In the genomic region with DNA sequence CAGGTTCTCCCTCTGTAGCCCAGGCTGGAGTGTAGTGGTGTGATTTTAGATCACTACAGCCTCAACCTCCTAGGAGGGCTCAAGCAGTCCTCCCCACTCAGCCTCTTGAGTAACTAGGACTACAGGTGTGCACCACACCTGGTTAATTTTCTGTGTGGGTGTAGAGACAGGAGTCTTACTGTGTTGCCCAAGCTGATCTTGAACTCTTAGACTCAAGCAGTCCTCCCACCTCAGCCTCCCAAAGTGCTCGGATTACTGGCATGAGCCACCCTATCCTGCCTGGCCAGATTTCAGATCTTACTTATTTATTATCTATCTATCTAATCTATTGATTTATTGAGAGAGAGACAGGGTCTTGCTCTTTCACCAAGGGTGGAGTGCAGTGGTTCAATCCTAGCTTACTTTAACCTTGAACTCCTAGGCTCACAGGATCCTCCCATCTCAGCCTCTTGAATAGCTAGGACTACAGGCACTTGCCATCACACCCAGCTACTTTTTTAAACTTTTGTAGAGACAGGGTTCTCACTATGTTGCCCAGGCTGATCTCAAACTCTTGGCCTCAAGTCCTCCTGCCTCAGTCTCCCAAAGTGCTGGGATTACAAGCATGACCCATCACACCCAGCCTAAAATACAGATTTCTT, we compare ENCODE assay signal across 9 cellular contexts.
DNase-seq lines count a peak whose midpoint lies in the region; ATAC-seq, FAIRE-seq and TF ChIP-seq lines count a peak whose summit lies in the region.
"Had no signal": no experiment of that assay in that cellular context is flagged by ENCODE, and none has a peak within 500 bp of the region (broad histone marks: within the 10 kb centered on the region; RNA-seq: fewer than 3 reads in every experiment).

No MANE protein-coding gene starts in this region.

- peak; percentile 26 for DNase-seq in ACHN
- no peak for DNase-seq in Karpas-422
- DNase-seq in astrocyte (ENCODE audit: low read depth) = no peak
- DNase-seq in naive thymus-derived CD4-positive, alpha-beta T cell = no peak
- DNase-seq in HUDEP-2 (lab: John Stamatoyannopoulos, UW; ENCODE audit: unreplicated experiment in 76 of 76) = no peak
- no peak for DNase-seq in GM10266 (ENCODE audit: extremely low spot score)
- DNase-seq: NCI-H748 treated with DMSO at 0.1 percent for 48 hours had no signal

- H4K20me1 ChIP-seq in Karpas-422 (ENCODE audit: insufficient read depth, low read depth, low read length) (no peaks in the 10 kb centered on the region), astrocyte (ENCODE audit: insufficient read depth, low read length) (no peaks in the 10 kb centered on the region)

- no peak overlapping the region for H3K4me3 Mint-ChIP-seq in astrocyte (ENCODE audit: unreplicated experiment)
- peak overlapping the region in 1 of 10 donors; percentile 78 for H3K4me3 Mint-ChIP-seq in naive thymus-derived CD4-positive, alpha-beta T cell

- intact Hi-C loops in naive thymus-derived CD4-positive, alpha-beta T cell (cut with micrococcal nuclease) = no loop called here

- in situ Hi-C loops in ACHN (cut with HindIII; ENCODE audit: low pct_ligation_motif_present, low pct_unique_long_range_greater_than_20kb, low sequenced_read_pairs) = no loop called here

- H3K27me3 ChIP-seq in Karpas-422 (ENCODE audit: low read length) (no peaks in the 10 kb centered on the region), astrocyte (ENCODE audit: insufficient read depth, low read length) (no peaks in the 10 kb centered on the region)
- H3K27me3 ChIP-seq in naive thymus-derived CD4-positive, alpha-beta T cell (ENCODE audit: control insufficient read depth in 2 of 2, insufficient read depth in 2 of 2, low read length in 2 of 2) = no peaks in the 10 kb centered on the region

- H3K36me3 ChIP-seq in Karpas-422 (ENCODE audit: insufficient read depth, low read length) (no peaks in the 10 kb centered on the region), astrocyte (ENCODE audit: insufficient read depth, low read length) (no peaks in the 10 kb centered on the region)
- H3K36me3 ChIP-seq in naive thymus-derived CD4-positive, alpha-beta T cell (ENCODE audit: control insufficient read depth in 2 of 3, insufficient read depth in 3 of 3, low read length in 3 of 3) = no peaks in the 10 kb centered on the region

- CTCF ChIA-PET in naive thymus-derived CD4-positive, alpha-beta T cell (lab: Charles Lee) = interaction anchor here (0.7 to 1.3 kb wide), 2 partner anchors 77 to 1603 kb away, joined by 3 read pairs; no protein-coding TSS in a partner anchor

- POLR2A ChIA-PET in naive thymus-derived CD4-positive, alpha-beta T cell (lab: Charles Lee) = interaction anchor here (1.0 kb wide), 1 partner anchor 11 kb away, joined by 3 read pairs; no protein-coding TSS in a partner anchor

- H3K9ac ChIP-seq in Karpas-422 (ENCODE audit: low read length) = no peak overlapping the region
- H3K9ac ChIP-seq in astrocyte (ENCODE audit: low read length) = peak overlapping the region; percentile 95

- peak overlapping the region; percentile 81; the same call in 1 of the 2 replicates for H3K27ac ChIP-seq in Karpas-422 (ENCODE audit: low read length)
- peak overlapping the region; percentile 100 for H3K27ac ChIP-seq in astrocyte (ENCODE audit: low read depth, low read length)
- H3K27ac ChIP-seq in naive thymus-derived CD4-positive, alpha-beta T cell (ENCODE audit: low read depth, low read length) = no peak overlapping the region

- H3K4me3 ChIP-seq in Karpas-422 (ENCODE audit: low read length) (no peak overlapping the region), astrocyte (ENCODE audit: insufficient read depth, low read depth, low read length) (no peak overlapping the region)
- H3K4me3 ChIP-seq in naive thymus-derived CD4-positive, alpha-beta T cell (ENCODE audit: low read length) = no peak overlapping the region

- no peak for TF ChIP-seq CTCF in astrocyte (IDR thresholded peaks at IDR 0.05; ENCODE audit: insufficient read depth, low read depth, low read length)
- no peak for TF ChIP-seq CTCF in GM10266 (IDR thresholded peaks at IDR 0.05; ENCODE audit: control insufficient read depth, insufficient read depth, low read depth, missing control alignments)

- H3K9me3 Mint-ChIP-seq in astrocyte (ENCODE audit: unreplicated experiment) = no peaks in the 10 kb centered on the region
- no peaks in the 10 kb centered on the region for H3K9me3 Mint-ChIP-seq in naive thymus-derived CD4-positive, alpha-beta T cell

- H3K36me3 Mint-ChIP-seq in astrocyte (ENCODE audit: low read depth, unreplicated experiment) = peaks cover 5% of the 10 kb centered on the region
- H3K36me3 Mint-ChIP-seq in naive thymus-derived CD4-positive, alpha-beta T cell = peaks cover 0 to 14% (median 8%) of the 10 kb centered on the region in 5 donors

- H3K9me2 ChIP-seq in Karpas-422 (replicated peaks; ENCODE audit: insufficient read depth, low read length) = no peaks in the 10 kb centered on the region

- H3K4me1 Mint-ChIP-seq in astrocyte (ENCODE audit: low read depth, unreplicated experiment) = peaks cover 51% of the 10 kb centered on the region
- H3K4me1 Mint-ChIP-seq in naive thymus-derived CD4-positive, alpha-beta T cell = peaks cover 17 to 76% (median 35%) of the 10 kb centered on the region in 7 donors

- no peak for FAIRE-seq in astrocyte (lab: Jason Lieb, UNC)

- H3K9me3 ChIP-seq in Karpas-422 (ENCODE audit: low read length) (no peaks in the 10 kb centered on the region), astrocyte (ENCODE audit: insufficient read depth, low read depth, low read length) (no peaks in the 10 kb centered on the region)
- H3K9me3 ChIP-seq in naive thymus-derived CD4-positive, alpha-beta T cell (ENCODE audit: control insufficient read depth in 2 of 3, low read length in 3 of 3) = no peaks in the 10 kb centered on the region

- no peak for ATAC-seq in naive thymus-derived CD4-positive, alpha-beta T cell
- ATAC-seq in HG03460 (IDR thresholded peaks at IDR 0.05; ENCODE audit: unreplicated experiment) (no peak), GM18520 (IDR thresholded peaks at IDR 0.05; ENCODE audit: unreplicated experiment) (no peak)

- H3K27me3 Mint-ChIP-seq in astrocyte (ENCODE audit: low read depth, unreplicated experiment) = no peaks in the 10 kb centered on the region
- H3K27me3 Mint-ChIP-seq in naive thymus-derived CD4-positive, alpha-beta T cell = no peaks in the 10 kb centered on the region

- H3K4me2 ChIP-seq in Karpas-422 (ENCODE audit: low read depth, low read length, poor library complexity, severe bottlenecking) = no peak overlapping the region
- peak overlapping the region; percentile 27 for H3K4me2 ChIP-seq in astrocyte (ENCODE audit: low read length)

- H3K4me1 ChIP-seq in Karpas-422 (ENCODE audit: low read length) (peaks cover 77% of the 10 kb centered on the region), astrocyte (ENCODE audit: insufficient read depth, low read length) (peaks cover 45% of the 10 kb centered on the region)
- peaks cover 12 to 39% of the 10 kb centered on the region in 2 donors for H3K4me1 ChIP-seq in naive thymus-derived CD4-positive, alpha-beta T cell (ENCODE audit: control insufficient read depth in 2 of 2, insufficient read depth in 2 of 2, low read length in 2 of 2)

- H3K27ac Mint-ChIP-seq in astrocyte (ENCODE audit: unreplicated experiment) = peak overlapping the region; percentile 99
- H3K27ac Mint-ChIP-seq in naive thymus-derived CD4-positive, alpha-beta T cell = peak overlapping the region in 8 of 9 donors; percentile 15 to 97 (median 60)

- no peak overlapping the region for H2AFZ ChIP-seq in Karpas-422 (ENCODE audit: low read length)
- H2AFZ ChIP-seq in astrocyte (ENCODE audit: low read depth, low read length) = no peak overlapping the region

- H3K79me2 ChIP-seq in Karpas-422 (ENCODE audit: low read length) = no peaks in the 10 kb centered on the region
- H3K79me2 ChIP-seq in astrocyte (ENCODE audit: insufficient read depth, low read length) = peaks cover 49% of the 10 kb centered on the region
